Comparison of ENCODE assay signal across 14 cellular contexts in genomic region chr14:81594012-81594411, GRCh38.
DNase-seq lines count a peak whose midpoint lies in the region; FAIRE-seq and TF ChIP-seq lines count a peak whose summit lies in the region.
"Had no signal": no experiment of that assay in that cellular context is flagged by ENCODE, and none has a peak within 500 bp of the region (broad histone marks: within the 10 kb centered on the region; RNA-seq: fewer than 3 reads in every experiment).

No MANE protein-coding gene starts in this region.

- intact Hi-C loops in sigmoid colon (cut with DNase I): no loop called here
- intact Hi-C loops in activated T-helper 2 cell treated with anti-CD3 and anti-CD28 coated beads, Interferon-gamma antibody, Interleukin-2, Interleukin-4, amounts not matched to agents 10 μg/mL and 5 μg/mL and 100 μg/mL, durations not matched to agents 14 hours and 24 hours and 36 hours (cut with micrococcal nuclease): no loop called here

- no peak overlapping the region for H3K27ac Mint-ChIP-seq in activated T-helper 2 cell treated with anti-CD3 and anti-CD28 coated beads, Interferon-gamma antibody, Interleukin-2, Interleukin-4, amounts not matched to agents 10 μg/mL and 5 μg/mL and 100 μg/mL, durations not matched to agents 14 hours and 24 hours and 36 hours
- H3K27ac Mint-ChIP-seq: CD8-positive, alpha-beta memory T cell; natural killer cell treated with Interleukin-12 subunit alpha and Interleukin-12 subunit beta and Interleukin-15 and Interleukin-18, amount 100 ng/mL, for 72 hours; stimulated activated naive B cell treated with anti-CD40 and anti-IgM and Interleukin-4, amounts not matched to agents 10 μg/mL and 1 μg/mL and 100 μg/mL, for 72 hours had no signal

- H3K4me1 ChIP-seq in hepatocyte (ENCODE audit: insufficient read depth) (peaks cover 3% of the 10 kb centered on the region), sigmoid colon (no peaks in the 10 kb centered on the region)

- H3K79me2 ChIP-seq in hepatocyte: no peaks in the 10 kb centered on the region

- H3K4me3 ChIP-seq in hepatocyte (no peak overlapping the region), sigmoid colon (no peak overlapping the region), brain microvascular endothelial cell (ENCODE audit: low read depth, low read length) (no peak overlapping the region)
- H3K4me3 ChIP-seq: GM23248 had no signal

- no peak for TF ChIP-seq EP300 in sigmoid colon (IDR thresholded peaks at IDR 0.05)

- no peaks in the 10 kb centered on the region for H3K9me3 ChIP-seq in hepatocyte (ENCODE audit: low read depth)
- H3K9me3 ChIP-seq in sigmoid colon: no peaks in the 10 kb centered on the region

- no peak overlapping the region for H2AFZ ChIP-seq in hepatocyte
- H2AFZ ChIP-seq: GM23248 had no signal

- no peak overlapping the region for H3K27ac ChIP-seq in hepatocyte
- H3K27ac ChIP-seq in sigmoid colon: no peak overlapping the region
- H3K27ac ChIP-seq in brain microvascular endothelial cell: no peak overlapping the region
- H3K27ac ChIP-seq: GM23248 had no signal

- no peak for TF ChIP-seq POLR2A in sigmoid colon (IDR thresholded peaks at IDR 0.05)

- DNase-seq in HTR-8/SVneo (ENCODE audit: insufficient read length, low spot score) (peak; percentile 5), anterior cingulate cortex (lab: John Stamatoyannopoulos, UW) (peak in 39 of 58 donors; percentile 0 to 74 (median 14)), hepatocyte (ENCODE audit: low spot score) (peak; percentile 44), sigmoid colon (peak; percentile 65), SK-N-DZ (ENCODE audit: low spot score) (no peak), GM10248 (ENCODE audit: extremely low spot score) (no peak), brain microvascular endothelial cell (no peak)
- no peak for DNase-seq in activated T-helper 2 cell treated with anti-CD3 and anti-CD28 coated beads, Interferon-gamma antibody, Interleukin-2, Interleukin-4, amounts not matched to agents 10 μg/mL and 5 μg/mL and 100 μg/mL, durations not matched to agents 14 hours and 24 hours and 36 hours (ENCODE audit: low spot score)
- DNase-seq: CD8-positive, alpha-beta memory T cell; GM23248; NCI-H2227 treated with DMSO at 0.1 percent for 48 hours; RPMI8226; stimulated activated naive B cell treated with anti-CD40 and anti-IgM and Interleukin-4, amounts not matched to agents 10 μg/mL and 1 μg/mL and 100 μg/mL, for 72 hours had no signal

- H3K9me3 Mint-ChIP-seq in activated T-helper 2 cell treated with anti-CD3 and anti-CD28 coated beads, Interferon-gamma antibody, Interleukin-2, Interleukin-4, amounts not matched to agents 10 μg/mL and 5 μg/mL and 100 μg/mL, durations not matched to agents 14 hours and 24 hours and 36 hours: no peaks in the 10 kb centered on the region
- H3K9me3 Mint-ChIP-seq: CD8-positive, alpha-beta memory T cell; natural killer cell treated with Interleukin-12 subunit alpha and Interleukin-12 subunit beta and Interleukin-15 and Interleukin-18, amount 100 ng/mL, for 72 hours; stimulated activated naive B cell treated with anti-CD40 and anti-IgM and Interleukin-4, amounts not matched to agents 10 μg/mL and 1 μg/mL and 100 μg/mL, for 72 hours had no signal

- H3K4me2 ChIP-seq in hepatocyte: no peak overlapping the region

- H3K27me3 Mint-ChIP-seq in activated T-helper 2 cell treated with anti-CD3 and anti-CD28 coated beads, Interferon-gamma antibody, Interleukin-2, Interleukin-4, amounts not matched to agents 10 μg/mL and 5 μg/mL and 100 μg/mL, durations not matched to agents 14 hours and 24 hours and 36 hours (ENCODE audit: low read depth): no peaks in the 10 kb centered on the region

- FAIRE-seq in HTR-8/SVneo (lab: Jason Lieb, UNC): peak; percentile 36

- TF ChIP-seq CTCF in hepatocyte (IDR thresholded peaks at IDR 0.05; ENCODE audit: poor library complexity) (no peak), sigmoid colon (IDR thresholded peaks at IDR 0.05) (no peak), GM10248 (IDR thresholded peaks at IDR 0.05; ENCODE audit: control extremely low read depth, extremely low read depth, low read depth, missing control alignments) (no peak), brain microvascular endothelial cell (IDR thresholded peaks at IDR 0.05; ENCODE audit: low read depth, low read length, missing control alignments) (no peak)

- H3K36me3 ChIP-seq in hepatocyte (replicated peaks; ENCODE audit: insufficient read depth, low read depth) (no peaks in the 10 kb centered on the region), sigmoid colon (no peaks in the 10 kb centered on the region), brain microvascular endothelial cell (replicated peaks) (no peaks in the 10 kb centered on the region)

- in situ Hi-C loops in brain microvascular endothelial cell (cut with HindIII; ENCODE audit: low pct_ligation_motif_present, low sequenced_read_pairs): no loop called here

- CTCF ChIA-PET in GM10248 (lab: Yijun Ruan, JAX): no interaction called here

- no peak overlapping the region for H3K4me3 Mint-ChIP-seq in activated T-helper 2 cell treated with anti-CD3 and anti-CD28 coated beads, Interferon-gamma antibody, Interleukin-2, Interleukin-4, amounts not matched to agents 10 μg/mL and 5 μg/mL and 100 μg/mL, durations not matched to agents 14 hours and 24 hours and 36 hours (ENCODE audit: low read depth)
- H3K4me3 Mint-ChIP-seq: CD8-positive, alpha-beta memory T cell; natural killer cell treated with Interleukin-12 subunit alpha and Interleukin-12 subunit beta and Interleukin-15 and Interleukin-18, amount 100 ng/mL, for 72 hours; stimulated activated naive B cell treated with anti-CD40 and anti-IgM and Interleukin-4, amounts not matched to agents 10 μg/mL and 1 μg/mL and 100 μg/mL, for 72 hours had no signal

- no peaks in the 10 kb centered on the region for H3K36me3 Mint-ChIP-seq in activated T-helper 2 cell treated with anti-CD3 and anti-CD28 coated beads, Interferon-gamma antibody, Interleukin-2, Interleukin-4, amounts not matched to agents 10 μg/mL and 5 μg/mL and 100 μg/mL, durations not matched to agents 14 hours and 24 hours and 36 hours (ENCODE audit: low read depth)
- H3K36me3 Mint-ChIP-seq: CD8-positive, alpha-beta memory T cell; natural killer cell treated with Interleukin-12 subunit alpha and Interleukin-12 subunit beta and Interleukin-15 and Interleukin-18, amount 100 ng/mL, for 72 hours; stimulated activated naive B cell treated with anti-CD40 and anti-IgM and Interleukin-4, amounts not matched to agents 10 μg/mL and 1 μg/mL and 100 μg/mL, for 72 hours had no signal

- H4K20me1 ChIP-seq in hepatocyte (ENCODE audit: insufficient read depth, poor library complexity, severe bottlenecking): no peaks in the 10 kb centered on the region

- 26% methylated on average over 6 of the region's 6 CpGs for WGBS in hepatocyte (ENCODE audit: low lambda C conversion rate, missing lambda C conversion rate)
- WGBS in sigmoid colon, 2 donors: 48 to 59% methylated on average over 6 of the region's 6 CpGs

- H3K27me3 ChIP-seq in hepatocyte: no peaks in the 10 kb centered on the region
- no peaks in the 10 kb centered on the region for H3K27me3 ChIP-seq in sigmoid colon
- H3K27me3 ChIP-seq in brain microvascular endothelial cell (replicated peaks): no peaks in the 10 kb centered on the region

- POLR2A ChIA-PET in GM10248 (lab: Yijun Ruan, JAX): no interaction called here

- H3K9me2 ChIP-seq in hepatocyte (replicated peaks; ENCODE audit: insufficient read depth): no peaks in the 10 kb centered on the region

- H3K4me1 Mint-ChIP-seq in activated T-helper 2 cell treated with anti-CD3 and anti-CD28 coated beads, Interferon-gamma antibody, Interleukin-2, Interleukin-4, amounts not matched to agents 10 μg/mL and 5 μg/mL and 100 μg/mL, durations not matched to agents 14 hours and 24 hours and 36 hours (ENCODE audit: low read depth): no peaks in the 10 kb centered on the region
- H3K4me1 Mint-ChIP-seq: CD8-positive, alpha-beta memory T cell; stimulated activated naive B cell treated with anti-CD40 and anti-IgM and Interleukin-4, amounts not matched to agents 10 μg/mL and 1 μg/mL and 100 μg/mL, for 72 hours had no signal

Comparison
In these comparisons a context has a peak if more than half of its experiments do, and no peak if none do; other contexts are left out.
1. DNase-seq: peak in HTR-8/SVneo (single experiment), anterior cingulate cortex (39 of 58), hepatocyte (single experiment) and sigmoid colon (single experiment); none in SK-N-DZ (single experiment), activated T-helper 2 cell treated with anti-CD3 and anti-CD28 coated beads, Interferon-gamma antibody, Interleukin-2, Interleukin-4, amounts not matched to agents 10 μg/mL and 5 μg/mL and 100 μg/mL, durations not matched to agents 14 hours and 24 hours and 36 hours (single experiment), GM10248 (single experiment) and brain microvascular endothelial cell (single experiment).